In genomic region chr18:54260376-54261072, GRCh38 we compare ENCODE assay signal across 9 cellular contexts. TPM values are rescaled to one million over a fixed set of nuclear protein-coding genes. Genes with fewer than 3 reads are reported as not detected.
DNase-seq lines count a peak whose midpoint lies in the region; ATAC-seq and TF ChIP-seq lines count a peak whose summit lies in the region.
"Had no signal": no experiment of that assay in that cellular context is flagged by ENCODE, and none has a peak within 500 bp of the region (broad histone marks: within the 10 kb centered on the region; RNA-seq: fewer than 3 reads in every experiment).

No MANE protein-coding gene starts in this region.

- BruUV-seq in PC-3 (replicated peaks; lab: Mats Ljungman, UMichigan): no TSS peak

- H3K4me3 Mint-ChIP-seq in effector memory CD8-positive, alpha-beta T cell: no peak overlapping the region

- H3K79me2 ChIP-seq in PC-3 (ENCODE audit: low read length): no peaks in the 10 kb centered on the region

- CTCF ChIA-PET in PC-3 (lab: Charles Lee): no interaction called here

- no peak overlapping the region for H2AFZ ChIP-seq in PC-3 (ENCODE audit: low read length)

- peak; percentile 22 for ATAC-seq in GM18499 (IDR thresholded peaks at IDR 0.05; ENCODE audit: insufficient read depth, unreplicated experiment)
- peak; percentile 21 for ATAC-seq in GM21717 (IDR thresholded peaks at IDR 0.05; ENCODE audit: unreplicated experiment)
- ATAC-seq in PC-3: peak; percentile 53
- peak; percentile 88 for ATAC-seq in left lung
- ATAC-seq in effector memory CD8-positive, alpha-beta T cell (replicated peaks): no peak

- no peak overlapping the region for H3K4me3 ChIP-seq in PC-3 (ENCODE audit: low read length)
- no peak overlapping the region for H3K4me3 ChIP-seq in left lung

- peak overlapping the region; percentile 8; the same call in 1 of the 2 replicates for H3K4me2 ChIP-seq in PC-3 (ENCODE audit: low read length)

- no peaks in the 10 kb centered on the region for H3K36me3 ChIP-seq in PC-3 (ENCODE audit: low read depth, low read length)
- no peaks in the 10 kb centered on the region for H3K36me3 ChIP-seq in left lung

- H3K27ac ChIP-seq in PC-3 (ENCODE audit: low read length) (no peak overlapping the region), left lung (peak overlapping the region in 1 of 2 donors; percentile 82)

- intact Hi-C loops in PC-3 (cut with micrococcal nuclease) (no loop called here), left lung (cut with DNase I) (no loop called here)

- H3K4me1 ChIP-seq in PC-3 (ENCODE audit: insufficient read depth, low read length) (peaks cover 10% of the 10 kb centered on the region), left lung (peaks cover 0 to 61% of the 10 kb centered on the region in 2 donors)

- no peak overlapping the region for H3K9ac ChIP-seq in PC-3 (ENCODE audit: low read length)

- peak overlapping the region in 1 of 2 donors; percentile 15 for H3K27ac Mint-ChIP-seq in effector memory CD8-positive, alpha-beta T cell

- no peaks in the 10 kb centered on the region for H3K9me3 ChIP-seq in PC-3 (ENCODE audit: low read length)
- H3K9me3 ChIP-seq in left lung: no peaks in the 10 kb centered on the region

- H3K27me3 ChIP-seq in PC-3 (ENCODE audit: low read length) (no peaks in the 10 kb centered on the region), left lung (no peaks in the 10 kb centered on the region)

- no peaks in the 10 kb centered on the region for H3F3A ChIP-seq in PC-3 (ENCODE audit: low read length, unreplicated experiment)

- H3K9me3 Mint-ChIP-seq in effector memory CD8-positive, alpha-beta T cell: no peaks in the 10 kb centered on the region

- TF ChIP-seq CTCF in PC-3 (conservative IDR thresholded peaks at IDR 0.05; ENCODE audit: low read depth, low read length) (no peak), left lung (IDR thresholded peaks at IDR 0.05) (no peak)

- H3K36me3 Mint-ChIP-seq in effector memory CD8-positive, alpha-beta T cell (ENCODE audit: insufficient read depth): peaks cover 6% of the 10 kb centered on the region

- no peaks in the 10 kb centered on the region for H3K9me2 ChIP-seq in PC-3 (replicated peaks; ENCODE audit: low read length)

- H3K27me3 Mint-ChIP-seq in effector memory CD8-positive, alpha-beta T cell: no peaks in the 10 kb centered on the region

- POLR2A ChIA-PET in PC-3 (lab: Charles Lee; ENCODE audit: unreplicated experiment): no interaction called here

- H3K4me1 Mint-ChIP-seq in effector memory CD8-positive, alpha-beta T cell (ENCODE audit: low read depth in 2 of 2): peaks cover 2 to 5% of the 10 kb centered on the region in 2 donors

- DNase-seq in PC-3 (peak; percentile 78), left lung (no peak), HK-2 (ENCODE audit: unreplicated experiment) (no peak), T1000 (lab: John Stamatoyannopoulos, UW) (no peak)
- DNase-seq in effector CD4-positive, alpha-beta T cell: no peak
- no peak for DNase-seq in effector memory CD8-positive, alpha-beta T cell
- DNase-seq: NCI-H1417 treated with DMSO at 0.1 percent for 48 hours had no signal

- no peaks in the 10 kb centered on the region for H4K20me1 ChIP-seq in PC-3 (ENCODE audit: low read length)

RNA-seq across cellular contexts. Expression of gene POLI, which starts 8.8 kb away (rescaled TPM):
- total RNA-seq in PC-3 (2014; rRNA removed): 6.3 and 9.9 TPM in 2 replicates
- total RNA-seq in left lung: 10 to 100 TPM; 24.4 to 24.9 TPM

RNA-seq across cellular contexts. Expression of gene MBD2, which starts 36.1 kb away (rescaled TPM):
- 31.9 and 37.0 TPM in 2 replicates for total RNA-seq in PC-3 (2014; rRNA removed)
- 10 to 100 TPM; 63.5 to 89.6 TPM for total RNA-seq in left lung
